Comparison of ENCODE assay signal across 1 cellular context in genomic region chr19:17796013-17796837, GRCh38.
TF ChIP-seq lines count a peak whose summit lies in the region.

No MANE protein-coding gene starts in this region.

TF ChIP-seq in HepG2, 621 proteins besides CTCF, POLR2A, EP300 and RAD21 (continued from another document and continues in another):
- TF ChIP-seq ARID4A (CRISPR knock-in tag; IDR thresholded peaks at IDR 0.05; ENCODE audit: borderline replicate concordance) (no peak; the same call in 1 of the 2 replicates), ZFP36L1 (CRISPR knock-in tag; IDR thresholded peaks at IDR 0.05) (0 out of 2 replicates have a peak, but pooled peaks have one; percentile 19), NR2F6 (IDR thresholded peaks at IDR 0.05) (0 out of 2 replicates have a peak, but pooled peaks have one; percentile 38), NR2F6 (CRISPR knock-in tag; IDR thresholded peaks at IDR 0.05) (0 out of 2 replicates have a peak, but pooled peaks have one; percentile 52), AHR (CRISPR knock-in tag; IDR thresholded peaks at IDR 0.05) (no peak), NONO (IDR thresholded peaks at IDR 0.05) (no peak), NONO (CRISPR knock-in tag; conservative IDR thresholded peaks at IDR 0.05) (no peak), HOXD1 (CRISPR knock-in tag; IDR thresholded peaks at IDR 0.05) (no peak), ZHX2 (IDR thresholded peaks at IDR 0.05; ENCODE audit: low read depth) (no peak), ZHX2 (CRISPR knock-in tag; IDR thresholded peaks at IDR 0.05; ENCODE audit: borderline replicate concordance) (no peak), RAD51 (IDR thresholded peaks at IDR 0.05; ENCODE audit: borderline replicate concordance) (no peak), ZNF766 (CRISPR knock-in tag; IDR thresholded peaks at IDR 0.05; ENCODE audit: borderline replicate concordance) (no peak), ZFP91 (CRISPR knock-in tag; IDR thresholded peaks at IDR 0.05; ENCODE audit: borderline replicate concordance) (no peak), ZNF713 (CRISPR knock-in tag; IDR thresholded peaks at IDR 0.05) (no peak), SKI (IDR thresholded peaks at IDR 0.05; ENCODE audit: partially characterized antibody) (no peak), ZNF263 (CRISPR knock-in tag; IDR thresholded peaks at IDR 0.05) (no peak), RXRB (CRISPR knock-in tag; IDR thresholded peaks at IDR 0.05; ENCODE audit: borderline replicate concordance) (peak; percentile 78), ZNF644 (CRISPR knock-in tag; IDR thresholded peaks at IDR 0.05; ENCODE audit: low read depth) (no peak), ELF3 (CRISPR knock-in tag; IDR thresholded peaks at IDR 0.05) (peak; percentile 55; the same call in 1 of the 2 replicates), ZNF639 (CRISPR knock-in tag; conservative IDR thresholded peaks at IDR 0.05) (no peak), PLRG1 (conservative IDR thresholded peaks at IDR 0.05) (no peak), RERE (CRISPR knock-in tag; IDR thresholded peaks at IDR 0.05; ENCODE audit: low read depth) (no peak), GMEB2 (CRISPR knock-in tag; IDR thresholded peaks at IDR 0.05; ENCODE audit: low read depth) (no peak), NFKBIZ (CRISPR knock-in tag; IDR thresholded peaks at IDR 0.05) (no peak), ELK4 (CRISPR knock-in tag; IDR thresholded peaks at IDR 0.05; ENCODE audit: borderline replicate concordance) (no peak), ZNF17 (CRISPR knock-in tag; IDR thresholded peaks at IDR 0.05) (no peak), ZNF704 (CRISPR knock-in tag; IDR thresholded peaks at IDR 0.05; ENCODE audit: borderline replicate concordance) (no peak), FOXM1 (CRISPR knock-in tag; IDR thresholded peaks at IDR 0.05) (no peak), ZBTB25 (CRISPR knock-in tag; IDR thresholded peaks at IDR 0.05) (no peak), MTA1 (CRISPR knock-in tag; IDR thresholded peaks at IDR 0.05; ENCODE audit: borderline replicate concordance) (0 out of 2 replicates have a peak, but pooled peaks have one; percentile 33), DNMT3B (CRISPR knock-in tag; conservative IDR thresholded peaks at IDR 0.05) (no peak)
